Comparison of ENCODE assay signal across 10 cellular contexts in genomic region chr6:142121342-142121741, GRCh38. TPM values are rescaled to one million over a fixed set of nuclear protein-coding genes. Genes with fewer than 3 reads are reported as not detected.
"Had no signal": no experiment of that assay in that cellular context is flagged by ENCODE, and none has a peak within 500 bp of the region (broad histone marks: within the 10 kb centered on the region; RNA-seq: fewer than 3 reads in every experiment).

No MANE protein-coding gene starts in this region.

- H3K4me2 ChIP-seq: GM23338 had no signal

- H3K4me3 ChIP-seq: GM23338 had no signal

- FAIRE-seq: H1, H54 had no signal

- DNase-seq: H9, HCEC 1CT, Kasumi-1, KG1 had no signal

- H3K27ac ChIP-seq: HL-60 had no signal

- ATAC-seq: GM23338 had no signal

RNA-seq across cellular contexts. Expression of gene GJE1, which starts 11.4 kb away (rescaled TPM):
- total RNA-seq: GM23338, H1, H9, HT1080 had no signal
- polyA plus RNA-seq: GM23338, H1, IgD-negative memory B cell had no signal

RNA-seq across cellular contexts. Expression of gene NMBR, which starts 25.6 kb away (rescaled TPM):
- total RNA-seq: GM23338, H1, H9, HT1080 had no signal
- polyA plus RNA-seq: GM23338, IgD-negative memory B cell had no signal
